ENCODE assay signal across 2 cellular contexts in genomic region chr9:135299651-135300345, GRCh38.
TF ChIP-seq lines count a peak whose summit lies in the region.

No MANE protein-coding gene starts in this region.

TF ChIP-seq in SK-N-SH, 30 proteins besides CTCF, POLR2A, EP300 and RAD21:
- TF ChIP-seq PBX3 (IDR thresholded peaks at IDR 0.05) (no peak), GATA2 (CRISPR knock-in tag; IDR thresholded peaks at IDR 0.05) (no peak), MAX (IDR thresholded peaks at IDR 0.05; ENCODE audit: low read depth) (no peak), YY1 (IDR thresholded peaks at IDR 0.05; ENCODE audit: low read depth) (no peak)

TF ChIP-seq in SK-N-SH treated with all-trans-retinoic acid at 6 μM for 48 hours, 23 proteins besides CTCF, POLR2A, EP300 and RAD21:
- no peak for TF ChIP-seq POU6F1 (CRISPR knock-in tag; IDR thresholded peaks at IDR 0.05; ENCODE audit: borderline replicate concordance, low read depth)
- TF ChIP-seq CREB5 (CRISPR knock-in tag; IDR thresholded peaks at IDR 0.05; ENCODE audit: low read depth) = no peak
- TF ChIP-seq ESRRG (CRISPR knock-in tag; IDR thresholded peaks at IDR 0.05) = no peak
- no peak for TF ChIP-seq CSDC2 (CRISPR knock-in tag; IDR thresholded peaks at IDR 0.05)
